1 cellular context compared by ENCODE assay signal in the genomic region with DNA sequence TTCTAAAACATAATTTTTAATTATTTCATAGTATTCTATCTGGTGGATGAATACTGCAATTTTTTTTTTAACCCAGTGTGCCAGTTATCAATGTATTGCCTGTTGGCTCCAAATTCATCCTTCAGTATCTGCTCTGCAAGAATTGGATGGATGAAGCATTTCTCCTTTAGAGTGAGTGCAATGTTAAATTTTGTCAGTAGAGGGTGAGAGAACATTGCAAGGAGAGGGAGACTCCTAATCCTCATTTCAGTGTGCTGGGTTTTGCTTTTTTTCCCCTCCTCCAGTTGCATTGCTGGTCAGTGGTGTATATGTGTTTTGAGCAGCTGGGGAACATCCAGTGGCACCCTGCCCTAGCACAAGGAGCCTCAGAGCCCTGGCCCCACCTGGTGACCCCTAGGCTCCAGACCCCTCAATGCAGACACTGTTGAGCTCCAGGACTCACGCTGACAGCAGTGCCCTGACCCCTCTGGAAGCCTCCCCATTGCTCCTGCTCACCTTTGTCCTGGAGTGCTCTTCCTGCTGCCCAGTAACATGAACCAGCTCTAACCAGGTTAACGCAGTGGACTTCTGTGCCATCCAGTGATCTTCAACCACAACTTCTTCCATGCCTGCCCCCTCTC.
TF ChIP-seq lines count a peak whose summit lies in the region.

No MANE protein-coding gene starts in this region.

TF ChIP-seq in H1, 55 proteins besides CTCF, POLR2A, EP300 and RAD21 (continued from another document):
- no peak for TF ChIP-seq SP4 (IDR thresholded peaks at IDR 0.05; ENCODE audit: low read length)
- no peak for TF ChIP-seq MAFK (IDR thresholded peaks at IDR 0.05; ENCODE audit: low read depth, low read length)
- TF ChIP-seq POLR2AphosphoS5 (IDR thresholded peaks at IDR 0.05; ENCODE audit: low read depth, low read length) = no peak
- TF ChIP-seq RNF2 (IDR thresholded peaks at IDR 0.05; ENCODE audit: borderline replicate concordance, low read depth, low read length, missing control alignments, poor library complexity, severe bottlenecking) = no peak
- TF ChIP-seq FOSL1 (IDR thresholded peaks at IDR 0.05; ENCODE audit: insufficient read depth, low read depth, low read length) = no peak
- TF ChIP-seq CHD2 (IDR thresholded peaks at IDR 0.05; ENCODE audit: low read length) = no peak
- no peak for TF ChIP-seq JUN (IDR thresholded peaks at IDR 0.05; ENCODE audit: low read depth, low read length)
- TF ChIP-seq EZH2 (IDR thresholded peaks at IDR 0.05; ENCODE audit: low read depth, low read length, severe bottlenecking) = no peak
- no peak for TF ChIP-seq NRF1 (IDR thresholded peaks at IDR 0.05; ENCODE audit: low read depth, low read length)
- no peak for TF ChIP-seq SP2 (IDR thresholded peaks at IDR 0.05; ENCODE audit: low read length)
- TF ChIP-seq SP1 (IDR thresholded peaks at IDR 0.05; ENCODE audit: low read depth, low read length) = no peak
TF ChIP-seq in H1: peak in this region for 0.
